8 cellular contexts compared by ENCODE assay signal in genomic region chr16:57187508-57187854, GRCh38. TPM values are rescaled to one million over a fixed set of nuclear protein-coding genes. Genes with fewer than 3 reads are reported as not detected.
DNase-seq lines count a peak whose midpoint lies in the region; ATAC-seq and TF ChIP-seq lines count a peak whose summit lies in the region.

No MANE protein-coding gene starts in this region.

- H2AFZ ChIP-seq in SK-N-SH (ENCODE audit: low read depth): peak overlapping the region; percentile 41
- no peak overlapping the region for H2AFZ ChIP-seq in SU-DHL-6 (ENCODE audit: low read depth, low read length, severe bottlenecking)

- H3K9me3 ChIP-seq in SK-N-SH: no peaks in the 10 kb centered on the region
- no peaks in the 10 kb centered on the region for H3K9me3 ChIP-seq in SU-DHL-6 (ENCODE audit: insufficient read depth, low read length)

- H3F3A ChIP-seq in SK-N-SH (replicated peaks; ENCODE audit: insufficient read depth) (peaks cover 6% of the 10 kb centered on the region), SU-DHL-6 (ENCODE audit: insufficient read depth) (no peaks in the 10 kb centered on the region)

- CTCF ChIA-PET in SK-N-SH (lab: Yijun Ruan, JAX): interaction anchor here (0.7 to 1.6 kb wide), 8 partner anchors 9 to 332 kb away, joined by 3 to 6 read pairs (median 3); no protein-coding TSS in a partner anchor

- peaks cover 96% of the 10 kb centered on the region for H3K79me2 ChIP-seq in SK-N-SH (ENCODE audit: insufficient read depth)
- peaks cover 87% of the 10 kb centered on the region for H3K79me2 ChIP-seq in SU-DHL-6 (ENCODE audit: insufficient read depth, low read length)

- H4K20me1 ChIP-seq in SK-N-SH (ENCODE audit: insufficient read depth): no peaks in the 10 kb centered on the region
- 0 out of 2 replicates have a peak, but pooled peaks cover 2% of the 10 kb centered on the region for H4K20me1 ChIP-seq in SU-DHL-6 (ENCODE audit: low read depth, low read length)

- H3K4me2 ChIP-seq in SK-N-SH (peak overlapping the region; percentile 79), SU-DHL-6 (ENCODE audit: low read depth, low read length, poor library complexity, severe bottlenecking) (peak overlapping the region; percentile 87)

- POLR2A ChIA-PET in SK-N-SH (lab: Yijun Ruan, JAX): interaction anchor here (1.4 kb wide), 1 partner anchor 9 kb away, joined by 5 read pairs; no protein-coding TSS in a partner anchor

- H3K4me3 ChIP-seq in SK-N-SH (ENCODE audit: low read depth in 2 of 2, low read length in 1 of 2) (peak overlapping the region; percentile 93 to 96), SU-DHL-6 (ENCODE audit: insufficient read depth, low read length, poor library complexity, severe bottlenecking) (peak overlapping the region; percentile 71), fibroblast of the aortic adventitia (ENCODE audit: low read depth, low read length) (peak overlapping the region; percentile 97), skin epidermis (peak overlapping the region; percentile 84 to 99 (median 99))

- peaks cover 0 to 10% of the 10 kb centered on the region in 2 experiments for H3K36me3 ChIP-seq in SK-N-SH (replicated peaks in 1 of 2; ENCODE audit: control insufficient read depth in 1 of 2, insufficient read depth in 2 of 2, low read length in 1 of 2)
- no peaks in the 10 kb centered on the region for H3K36me3 ChIP-seq in SU-DHL-6 (ENCODE audit: low read length)

- H3K9me2 ChIP-seq in SK-N-SH: no peaks in the 10 kb centered on the region
- no peaks in the 10 kb centered on the region for H3K9me2 ChIP-seq in SU-DHL-6 (replicated peaks; ENCODE audit: insufficient read depth, low read length)

- H3K4me1 ChIP-seq in SK-N-SH (ENCODE audit: control insufficient read depth in 1 of 2, insufficient read depth in 2 of 2, low read depth in 1 of 2, low read length in 1 of 2): peaks cover 8 to 16% of the 10 kb centered on the region in 2 experiments

- H3K9ac ChIP-seq in SK-N-SH: peak overlapping the region; percentile 93
- H3K9ac ChIP-seq in SU-DHL-6 (ENCODE audit: low read length): peak overlapping the region; percentile 84

- H3K27ac ChIP-seq in SK-N-SH (ENCODE audit: low read depth in 2 of 2, low read length in 1 of 2): peak overlapping the region; percentile 83 to 88
- no peak overlapping the region for H3K27ac ChIP-seq in SU-DHL-6 (ENCODE audit: low read depth, low read length)
- peak overlapping the region in 20 of 21 experiments; percentile 82 to 98 (median 92) for H3K27ac ChIP-seq in skin epidermis

- no peak for TF ChIP-seq RAD21 in SK-N-SH (IDR thresholded peaks at IDR 0.05; ENCODE audit: low read length)

- WGBS in SK-N-SH (ENCODE audit: low lambda C conversion rate): 9% methylated on average over 6 of the region's 6 CpGs

- ATAC-seq in SK-N-SH treated with all-trans-retinoic acid at 6 μM for 48 hours (no peak), GM21447 (IDR thresholded peaks at IDR 0.05; ENCODE audit: unreplicated experiment) (no peak)

- TF ChIP-seq CTCF in SK-N-SH (IDR thresholded peaks at IDR 0.05): no peak
- TF ChIP-seq CTCF in SU-DHL-6 (IDR thresholded peaks at IDR 0.05; ENCODE audit: insufficient read depth, low read length, poor library complexity, severe bottlenecking): no peak
- TF ChIP-seq CTCF in fibroblast of the aortic adventitia (IDR thresholded peaks at IDR 0.05; ENCODE audit: insufficient read depth, low read length): no peak

- TF ChIP-seq EP300 in SK-N-SH (IDR thresholded peaks at IDR 0.05; ENCODE audit: borderline replicate concordance in 1 of 2, low read depth in 1 of 2, low read length in 1 of 2): no peak

- intact Hi-C loops in posterior vena cava (cut with DNase I): no loop called here

- H3K27me3 ChIP-seq in SK-N-SH (ENCODE audit: insufficient read depth) (no peaks in the 10 kb centered on the region), SU-DHL-6 (ENCODE audit: low read length) (no peaks in the 10 kb centered on the region)

- DNase-seq in SK-N-SH: no peak
- DNase-seq in fibroblast of the aortic adventitia (ENCODE audit: low read depth): no peak
- no peak for DNase-seq in GOT3 (lab: John Stamatoyannopoulos, UW)
- DNase-seq in posterior vena cava (ENCODE audit: low spot score): no peak

TF ChIP-seq in SK-N-SH, 30 proteins besides CTCF, POLR2A, EP300 and RAD21 (continues in another document):
- no peak for TF ChIP-seq ZBTB33 (IDR thresholded peaks at IDR 0.05; ENCODE audit: borderline replicate concordance, low read depth)
- TF ChIP-seq SMC3 (IDR thresholded peaks at IDR 0.05; ENCODE audit: low read depth, low read length): no peak
- no peak for TF ChIP-seq MAX (IDR thresholded peaks at IDR 0.05; ENCODE audit: low read depth)
- no peak for TF ChIP-seq YY1 (IDR thresholded peaks at IDR 0.05; ENCODE audit: low read depth)
- TF ChIP-seq EZH2phosphoT487 (IDR thresholded peaks at IDR 0.05; ENCODE audit: borderline replicate concordance, low read depth): no peak
- no peak for TF ChIP-seq ELF1 (IDR thresholded peaks at IDR 0.05)

TF ChIP-seq in SK-N-SH treated with all-trans-retinoic acid at 6 μM for 48 hours, 23 proteins besides CTCF, POLR2A, EP300 and RAD21:
- TF ChIP-seq ZFP3 (CRISPR knock-in tag; IDR thresholded peaks at IDR 0.05) (no peak), ISL1 (CRISPR knock-in tag; IDR thresholded peaks at IDR 0.05) (no peak), ARNTL (CRISPR knock-in tag; IDR thresholded peaks at IDR 0.05; ENCODE audit: borderline replicate concordance, low read depth) (no peak), PPARA (CRISPR knock-in tag; IDR thresholded peaks at IDR 0.05; ENCODE audit: borderline replicate concordance) (no peak), SNAI2 (CRISPR knock-in tag; IDR thresholded peaks at IDR 0.05) (no peak), POU6F1 (CRISPR knock-in tag; IDR thresholded peaks at IDR 0.05; ENCODE audit: borderline replicate concordance, low read depth) (no peak), CSDC2 (CRISPR knock-in tag; IDR thresholded peaks at IDR 0.05) (no peak), BACH2 (CRISPR knock-in tag; IDR thresholded peaks at IDR 0.05; ENCODE audit: borderline replicate concordance) (no peak), ZNF565 (CRISPR knock-in tag; conservative IDR thresholded peaks at IDR 0.05; ENCODE audit: low read depth) (no peak), OSR1 (CRISPR knock-in tag; IDR thresholded peaks at IDR 0.05) (no peak), TOX (CRISPR knock-in tag; IDR thresholded peaks at IDR 0.05; ENCODE audit: borderline replicate concordance) (no peak), ZC3H10 (CRISPR knock-in tag; IDR thresholded peaks at IDR 0.05) (no peak), ESRRG (CRISPR knock-in tag; IDR thresholded peaks at IDR 0.05) (no peak), RARB (CRISPR knock-in tag; IDR thresholded peaks at IDR 0.05) (no peak)
- TF ChIP-seq, protein P1, sequence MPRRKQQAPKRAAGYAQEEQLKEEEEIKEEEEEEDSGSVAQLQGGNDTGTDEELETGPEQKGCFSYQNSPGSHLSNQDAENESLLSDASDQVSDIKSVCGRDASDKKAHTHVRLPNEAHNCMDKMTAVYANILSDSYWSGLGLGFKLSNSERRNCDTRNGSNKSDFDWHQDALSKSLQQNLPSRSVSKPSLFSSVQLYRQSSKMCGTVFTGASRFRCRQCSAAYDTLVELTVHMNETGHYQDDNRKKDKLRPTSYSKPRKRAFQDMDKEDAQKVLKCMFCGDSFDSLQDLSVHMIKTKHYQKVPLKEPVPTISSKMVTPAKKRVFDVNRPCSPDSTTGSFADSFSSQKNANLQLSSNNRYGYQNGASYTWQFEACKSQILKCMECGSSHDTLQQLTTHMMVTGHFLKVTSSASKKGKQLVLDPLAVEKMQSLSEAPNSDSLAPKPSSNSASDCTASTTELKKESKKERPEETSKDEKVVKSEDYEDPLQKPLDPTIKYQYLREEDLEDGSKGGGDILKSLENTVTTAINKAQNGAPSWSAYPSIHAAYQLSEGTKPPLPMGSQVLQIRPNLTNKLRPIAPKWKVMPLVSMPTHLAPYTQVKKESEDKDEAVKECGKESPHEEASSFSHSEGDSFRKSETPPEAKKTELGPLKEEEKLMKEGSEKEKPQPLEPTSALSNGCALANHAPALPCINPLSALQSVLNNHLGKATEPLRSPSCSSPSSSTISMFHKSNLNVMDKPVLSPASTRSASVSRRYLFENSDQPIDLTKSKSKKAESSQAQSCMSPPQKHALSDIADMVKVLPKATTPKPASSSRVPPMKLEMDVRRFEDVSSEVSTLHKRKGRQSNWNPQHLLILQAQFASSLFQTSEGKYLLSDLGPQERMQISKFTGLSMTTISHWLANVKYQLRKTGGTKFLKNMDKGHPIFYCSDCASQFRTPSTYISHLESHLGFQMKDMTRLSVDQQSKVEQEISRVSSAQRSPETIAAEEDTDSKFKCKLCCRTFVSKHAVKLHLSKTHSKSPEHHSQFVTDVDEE (CRISPR knock-in tag; IDR thresholded peaks at IDR 0.05): no peak

RNA-seq across cellular contexts. Expression of gene RSPRY1, which starts 1.4 kb away (rescaled TPM):
- 16.6 and 21.7 TPM in 2 replicates for polyA plus RNA-seq in SK-N-SH (2012; rRNA removed)
- polyA plus RNA-seq in SK-N-SH (2012; cell fraction: cytosol; rRNA removed): 18.7 and 21.4 TPM in 2 replicates
- 16.3 and 28.5 TPM in 2 replicates for polyA plus RNA-seq in SK-N-SH (2012; cell fraction: nucleus; rRNA removed)
- total RNA-seq in fibroblast of the aortic adventitia (ENCODE audit: low replicate concordance) (27.5 and 49.8 TPM in 2 replicates), posterior vena cava (10 to 100 TPM; 26.8 to 27.6 TPM)

RNA-seq across cellular contexts. Expression of gene PSME3IP1, which starts 1.6 kb away (rescaled TPM):
- 80.9 and 92.0 TPM in 2 replicates for polyA plus RNA-seq in SK-N-SH (2012; rRNA removed)
- polyA plus RNA-seq in SK-N-SH (2012; cell fraction: cytosol; rRNA removed): 56.1 and 64.2 TPM in 2 replicates
- polyA plus RNA-seq in SK-N-SH (2012; cell fraction: nucleus; rRNA removed): 162 and 164 TPM in 2 replicates
- total RNA-seq in fibroblast of the aortic adventitia (ENCODE audit: low replicate concordance): 61.7 and 71.5 TPM in 2 replicates
- 10 to 100 TPM; 56.0 to 56.1 TPM for total RNA-seq in posterior vena cava

RNA-seq across cellular contexts. Expression of gene ARL2BP, which starts 57.6 kb away (rescaled TPM):
- 61.8 and 70.3 TPM in 2 replicates for polyA plus RNA-seq in SK-N-SH (2012; rRNA removed)
- polyA plus RNA-seq in SK-N-SH (2012; cell fraction: cytosol; rRNA removed): 75.9 and 83.6 TPM in 2 replicates
- 20.8 and 24.7 TPM in 2 replicates for polyA plus RNA-seq in SK-N-SH (2012; cell fraction: nucleus; rRNA removed)
- 65.3 and 127 TPM in 2 replicates for total RNA-seq in fibroblast of the aortic adventitia (ENCODE audit: low replicate concordance)
- 10 to 100 TPM; 48.4 to 49.6 TPM for total RNA-seq in posterior vena cava
